In the genomic region with DNA sequence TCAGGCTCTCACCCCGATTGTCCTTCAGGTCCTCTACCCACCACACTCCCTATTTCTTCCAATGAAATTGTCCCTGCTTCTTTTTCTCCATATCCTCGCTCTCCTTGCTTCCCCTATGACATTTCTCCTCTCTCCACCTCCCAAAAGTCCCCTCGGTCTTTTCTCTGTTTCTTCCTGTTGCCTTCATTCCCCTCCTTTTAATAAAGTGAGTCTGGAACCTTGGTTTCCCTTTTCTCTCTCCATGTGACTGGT, we compare ENCODE assay signal across 8 cellular contexts. TPM values are rescaled to one million over a fixed set of nuclear protein-coding genes. Genes with fewer than 3 reads are reported as not detected.
DNase-seq lines count a peak whose midpoint lies in the region; ATAC-seq, FAIRE-seq and TF ChIP-seq lines count a peak whose summit lies in the region.

No MANE protein-coding gene starts in this region.

- no peaks in the 10 kb centered on the region for H3K9me3 ChIP-seq in OCI-LY3 (ENCODE audit: insufficient read depth, low read length)
- H3K9me3 ChIP-seq in endocrine pancreas (ENCODE audit: control insufficient read depth, low read length), result no peaks in the 10 kb centered on the region

- peaks cover 26% of the 10 kb centered on the region for H4K20me1 ChIP-seq in OCI-LY3 (ENCODE audit: insufficient read depth, low read length)

- peak overlapping the region; percentile 77 for H3K27ac ChIP-seq in OCI-LY3 (ENCODE audit: low read length)

- peaks cover 40% of the 10 kb centered on the region for H3K4me1 Mint-ChIP-seq in neural crest cell

- H3K4me2 ChIP-seq in OCI-LY3 (ENCODE audit: low read length), result peak overlapping the region; percentile 84

- no peak; the same call in 1 of the 2 replicates for TF ChIP-seq POLR2A in GM12891 (IDR thresholded peaks at IDR 0.05; ENCODE audit: low read depth, low read length)

- FAIRE-seq in GM12891 (lab: Jason Lieb, UNC), result no peak

- ATAC-seq in GM19035 (IDR thresholded peaks at IDR 0.05; ENCODE audit: unreplicated experiment), result no peak
- ATAC-seq in HG03457 (IDR thresholded peaks at IDR 0.05; ENCODE audit: unreplicated experiment), result no peak
- ATAC-seq in HG03135 (IDR thresholded peaks at IDR 0.05; ENCODE audit: unreplicated experiment), result no peak

- peaks cover 55% of the 10 kb centered on the region for H3K79me2 ChIP-seq in OCI-LY3 (ENCODE audit: low read length)

- TF ChIP-seq CTCF in OCI-LY3 (IDR thresholded peaks at IDR 0.05; ENCODE audit: low read depth, low read length) (no peak), neural crest cell (conservative IDR thresholded peaks at IDR 0.05) (no peak)

- peak overlapping the region; percentile 98 for H3K4me3 Mint-ChIP-seq in neural crest cell

- no peaks in the 10 kb centered on the region for H3K9me3 Mint-ChIP-seq in neural crest cell

- H3K27ac Mint-ChIP-seq in neural crest cell (ENCODE audit: unreplicated experiment), result peak overlapping the region; percentile 100

- H3K27me3 ChIP-seq in OCI-LY3 (ENCODE audit: low read depth, low read length) (no peaks in the 10 kb centered on the region), endocrine pancreas (ENCODE audit: control insufficient read depth, insufficient read depth, low read length) (no peaks in the 10 kb centered on the region)

- H3K36me3 Mint-ChIP-seq in neural crest cell (ENCODE audit: low read depth), result peaks cover 3% of the 10 kb centered on the region

- H3K4me1 ChIP-seq in OCI-LY3 (ENCODE audit: low read length) (peaks cover 18% of the 10 kb centered on the region), endocrine pancreas (ENCODE audit: control insufficient read depth, insufficient read depth, low read length) (no peaks in the 10 kb centered on the region)

- H3K9ac ChIP-seq in OCI-LY3 (ENCODE audit: low read length) (peak overlapping the region; percentile 98), endocrine pancreas (ENCODE audit: control insufficient read depth, insufficient read depth, low read length) (peak overlapping the region; percentile 81)

- peaks cover 16% of the 10 kb centered on the region for H3K27me3 Mint-ChIP-seq in neural crest cell (ENCODE audit: low read depth)

- H3K4me3 ChIP-seq in OCI-LY3 (ENCODE audit: low read length) (peak overlapping the region; percentile 86), endocrine pancreas (ENCODE audit: control insufficient read depth, insufficient read depth, low read length) (peak overlapping the region; percentile 79)

- H3K36me3 ChIP-seq in OCI-LY3 (replicated peaks; ENCODE audit: low read depth, low read length) (peaks cover 18% of the 10 kb centered on the region), endocrine pancreas (ENCODE audit: control insufficient read depth, insufficient read depth, low read length) (peaks cover 5% of the 10 kb centered on the region)

- H2AFZ ChIP-seq in OCI-LY3 (ENCODE audit: low read depth, low read length), result peak overlapping the region; percentile 30; the same call in 1 of the 2 replicates

- no peak for DNase-seq in GM12891 (ENCODE audit: insufficient read length, low spot score)
- DNase-seq in neural crest cell (ENCODE audit: low read depth, low spot score), result no peak
- DNase-seq in LoVo (ENCODE audit: low spot score), result no peak

TF ChIP-seq in GM12891, 5 proteins besides CTCF, POLR2A, EP300 and RAD21:
- TF ChIP-seq POLR2AphosphoS5 (IDR thresholded peaks at IDR 0.05; ENCODE audit: low read depth, low read length) (0 out of 2 replicates have a peak, but pooled peaks have one; percentile 22), POU2F2 (IDR thresholded peaks at IDR 0.05; ENCODE audit: low read depth, low read length) (no peak), PAX5 (IDR thresholded peaks at IDR 0.05; ENCODE audit: insufficient read depth, low read length, severe bottlenecking) (no peak), TAF1 (IDR thresholded peaks at IDR 0.05; ENCODE audit: low read depth, low read length) (no peak), SPI1 (IDR thresholded peaks at IDR 0.05; ENCODE audit: low read depth, low read length) (no peak)

RNA-seq across cellular contexts. Expression of a gene that starts 0.7 kb away (rescaled TPM):
- 6.1 TPM for polyA plus RNA-seq in GM12891 (2012; ENCODE audit: low read depth, missing spikeins)
- 25.6 and 26.0 TPM in 2 replicates for total RNA-seq in neural crest cell

RNA-seq across cellular contexts. Expression of a gene that starts 5.3 kb away (rescaled TPM):
- 0.15 TPM for polyA plus RNA-seq in GM12891 (2012; ENCODE audit: low read depth, missing spikeins)
- total RNA-seq in neural crest cell, result 3.7 and 3.8 TPM in 2 replicates

RNA-seq across cellular contexts. Expression of a gene that starts 57.0 kb away (rescaled TPM):
- 33.8 TPM for polyA plus RNA-seq in GM12891 (2012; ENCODE audit: low read depth, missing spikeins)
- total RNA-seq in neural crest cell, result 2.3 and 2.5 TPM in 2 replicates
